ENCODE assay signal across 21 cellular contexts in genomic region chr4:150389896-150390530, GRCh38.
DNase-seq lines count a peak whose midpoint lies in the region; ATAC-seq and TF ChIP-seq lines count a peak whose summit lies in the region.
"Had no signal": no experiment of that assay in that cellular context is flagged by ENCODE, and none has a peak within 500 bp of the region (broad histone marks: within the 10 kb centered on the region; RNA-seq: fewer than 3 reads in every experiment).

No MANE protein-coding gene starts in this region.

- peaks cover 14% of the 10 kb centered on the region for H3K9me3 ChIP-seq in CD4-positive, alpha-beta T cell (ENCODE audit: control insufficient read depth, low read length)
- peaks cover 3% of the 10 kb centered on the region; the same call in 1 of the 2 replicates for H3K9me3 ChIP-seq in BE2C

- no peaks in the 10 kb centered on the region for H3K27me3 ChIP-seq in CD4-positive, alpha-beta T cell (ENCODE audit: control insufficient read depth, insufficient read depth, low read length)
- H3K27me3 ChIP-seq in BE2C, result no peaks in the 10 kb centered on the region
- H3K27me3 ChIP-seq: BLaER1 had no signal

- peaks cover 17% of the 10 kb centered on the region for H3K4me1 ChIP-seq in BE2C

- no peaks in the 10 kb centered on the region for H3K27me3 Mint-ChIP-seq in CD4-positive, alpha-beta T cell
- no peaks in the 10 kb centered on the region for H3K27me3 Mint-ChIP-seq in mesothelial cell of epicardium (ENCODE audit: low read depth)

- no peak for ATAC-seq in CD4-positive, alpha-beta T cell (ENCODE audit: poor library complexity)
- no peak for ATAC-seq in HG03432 (IDR thresholded peaks at IDR 0.05; ENCODE audit: unreplicated experiment)
- ATAC-seq: CD8-positive, alpha-beta T cell; HepG2 had no signal

- intact Hi-C loops in CD4-positive, alpha-beta T cell (cut with DNase I, micrococcal nuclease), result no loop called here

- no peak overlapping the region for H3K4me3 Mint-ChIP-seq in CD4-positive, alpha-beta T cell
- H3K4me3 Mint-ChIP-seq in mesothelial cell of epicardium, result no peak overlapping the region
- H3K4me3 Mint-ChIP-seq: CD8-positive, alpha-beta T cell had no signal

- POLR2A ChIA-PET in CD4-positive, alpha-beta T cell (lab: Charles Lee), result no interaction called here

- peaks cover 7% of the 10 kb centered on the region for H3K9me3 Mint-ChIP-seq in CD4-positive, alpha-beta T cell
- H3K9me3 Mint-ChIP-seq in mesothelial cell of epicardium, result peaks cover 13% of the 10 kb centered on the region

- H3K36me3 Mint-ChIP-seq in CD4-positive, alpha-beta T cell (ENCODE audit: low read depth), result peaks cover 76% of the 10 kb centered on the region
- H3K36me3 Mint-ChIP-seq in mesothelial cell of epicardium, result peaks cover 15% of the 10 kb centered on the region

- DNase-seq in DMS79 treated with DMSO at 0.1 percent for 48 hours (lab: John Stamatoyannopoulos, UW) (peak; percentile 18), amniotic epithelial cell (ENCODE audit: low read depth) (peak; percentile 99), fibroblast of peridontal ligament (ENCODE audit: extremely low read depth) (peak; percentile 37), myocyte (ENCODE audit: low read depth) (peak; percentile 31), mesothelial cell of epicardium (ENCODE audit: low spot score in 2 of 2, unreplicated experiment in 2 of 2) (no peak), BE2C (no peak)
- DNase-seq in CD4-positive, alpha-beta T cell, result no peak
- DNase-seq: CD8-positive, alpha-beta T cell; DMS53; MM.1S; NCI-H1092; NCI-H1436 treated with DMSO at 0.1 percent for 48 hours; NCI-H2029; NCI-H2171; NCI-H446; NCI-H526 treated with DMSO at 0.1 percent for 48 hours; SHP77 had no signal

- no peak overlapping the region for H3K4me3 ChIP-seq in BE2C (ENCODE audit: low read depth, low read length)
- H3K4me3 ChIP-seq: BLaER1, SK-N-MC had no signal

- CTCF ChIA-PET in CD4-positive, alpha-beta T cell (lab: Charles Lee), result no interaction called here

- no peak overlapping the region for H3K27ac ChIP-seq in CD4-positive, alpha-beta T cell (ENCODE audit: low read depth, low read length)
- H3K27ac ChIP-seq: BLaER1, SK-N-MC had no signal

- H3K4me1 Mint-ChIP-seq in CD4-positive, alpha-beta T cell (ENCODE audit: low read depth), result no peaks in the 10 kb centered on the region
- peaks cover 10% of the 10 kb centered on the region for H3K4me1 Mint-ChIP-seq in mesothelial cell of epicardium

- no peak overlapping the region for H3K27ac Mint-ChIP-seq in CD4-positive, alpha-beta T cell
- H3K27ac Mint-ChIP-seq in mesothelial cell of epicardium, result no peak overlapping the region
- H3K27ac Mint-ChIP-seq: CD8-positive, alpha-beta T cell had no signal

- H3K36me3 ChIP-seq in BE2C, result peaks cover 35% of the 10 kb centered on the region
- H3K36me3 ChIP-seq: BLaER1 had no signal

- TF ChIP-seq CTCF in CD4-positive, alpha-beta T cell (IDR thresholded peaks at IDR 0.05), result no peak
- TF ChIP-seq CTCF in mesothelial cell of epicardium (IDR thresholded peaks at IDR 0.05; ENCODE audit: unreplicated experiment) (no peak), BE2C (IDR thresholded peaks at IDR 0.05; ENCODE audit: low read depth, low read length) (no peak)

Comparison
In these comparisons a context has a peak if more than half of its experiments do, and no peak if none do; other contexts are left out.
1. DNase-seq: peak in DMS79 treated with DMSO at 0.1 percent for 48 hours (single experiment), amniotic epithelial cell (single experiment), fibroblast of peridontal ligament (single experiment) and myocyte (single experiment); none in CD4-positive, alpha-beta T cell (0 of 10), mesothelial cell of epicardium (0 of 2) and BE2C (single experiment).